ENCODE assay signal across 8 cellular contexts in the genomic region with DNA sequence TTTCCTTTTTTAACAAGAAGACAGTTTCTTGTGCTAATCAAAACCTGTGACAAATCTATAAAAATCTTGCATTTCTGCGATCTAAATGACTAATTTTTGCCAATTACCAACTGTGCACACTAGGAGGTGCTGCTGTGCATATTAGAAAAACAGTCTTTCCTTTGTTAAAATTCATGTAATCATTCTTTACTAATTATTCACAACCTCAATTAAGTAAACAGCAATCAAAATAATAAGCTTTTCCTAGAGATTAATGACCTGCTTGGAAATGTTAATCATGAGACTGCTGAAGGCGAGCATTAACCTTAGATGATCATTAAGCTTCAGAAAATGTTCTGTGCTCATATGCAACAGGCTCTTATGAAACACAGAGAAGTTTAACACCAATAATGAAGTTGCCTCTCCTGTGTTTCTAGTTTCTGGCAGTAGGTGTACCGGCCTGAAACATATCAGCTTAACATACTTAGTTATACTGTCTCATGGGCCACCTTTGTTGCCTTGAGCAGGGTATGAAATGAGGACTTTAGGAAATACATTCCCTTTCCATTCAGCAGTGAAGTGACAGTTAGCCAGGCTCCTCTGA. TPM values are rescaled to one million over a fixed set of nuclear protein-coding genes. Genes with fewer than 3 reads are reported as not detected.
DNase-seq lines count a peak whose midpoint lies in the region; ATAC-seq, FAIRE-seq and TF ChIP-seq lines count a peak whose summit lies in the region.

No MANE protein-coding gene starts in this region.

- H3K36me3 Mint-ChIP-seq in CD4-positive, CD25-positive, alpha-beta regulatory T cell: peaks cover under 1% of the 10 kb centered on the region

- H3K4me3 Mint-ChIP-seq in CD4-positive, CD25-positive, alpha-beta regulatory T cell: no peak overlapping the region

- ATAC-seq in CD4-positive, CD25-positive, alpha-beta regulatory T cell (ENCODE audit: low read depth in 2 of 2): peak in 1 of 2 donors; percentile 37
- peak; percentile 36; the same call in 1 of the 3 replicates for ATAC-seq in RWPE2 (ENCODE audit: low read depth)
- no peak for ATAC-seq in GM19328 (IDR thresholded peaks at IDR 0.05; ENCODE audit: unreplicated experiment)
- no peak for ATAC-seq in HG03521 (IDR thresholded peaks at IDR 0.05; ENCODE audit: unreplicated experiment)

- no peaks in the 10 kb centered on the region for H3K27me3 ChIP-seq in CD4-positive, CD25-positive, alpha-beta regulatory T cell (ENCODE audit: control insufficient read depth, insufficient read depth, low read length)
- H3K27me3 ChIP-seq in RWPE2 (ENCODE audit: insufficient read depth, poor library complexity, severe bottlenecking) (no peaks in the 10 kb centered on the region), muscle layer of colon (ENCODE audit: control insufficient read depth in 1 of 2, insufficient read depth in 2 of 2, low read length in 2 of 2) (no peaks in the 10 kb centered on the region)

- H3K9me3 Mint-ChIP-seq in CD4-positive, CD25-positive, alpha-beta regulatory T cell: no peaks in the 10 kb centered on the region

- peak in 2 of 3 donors; percentile 36 to 57 for DNase-seq in CD4-positive, CD25-positive, alpha-beta regulatory T cell
- DNase-seq in GM19239 (ENCODE audit: insufficient read length, low spot score) (no peak), RWPE2 (ENCODE audit: low spot score) (no peak), dedifferentiated amniotic fluid mesenchymal stem cell (ENCODE audit: extremely low spot score) (peak; percentile 30), NCI-H524 treated with DMSO at 0.1 percent for 48 hours (lab: John Stamatoyannopoulos, UW) (no peak)

- no peak overlapping the region for H3K4me3 ChIP-seq in CD4-positive, CD25-positive, alpha-beta regulatory T cell (ENCODE audit: low read depth, low read length)
- H3K4me3 ChIP-seq in RWPE2 (ENCODE audit: severe bottlenecking) (no peak overlapping the region), muscle layer of colon (ENCODE audit: low read depth in 1 of 2, low read length in 2 of 2) (no peak overlapping the region)

- H3K27ac ChIP-seq in CD4-positive, CD25-positive, alpha-beta regulatory T cell (ENCODE audit: insufficient read depth, low read length, poor library complexity, severe bottlenecking): no peak overlapping the region
- no peak overlapping the region for H3K27ac ChIP-seq in RWPE2 (ENCODE audit: poor library complexity, severe bottlenecking)
- no peak overlapping the region for H3K27ac ChIP-seq in muscle layer of colon (ENCODE audit: low read depth, low read length)

- no peaks in the 10 kb centered on the region for H3K9me3 ChIP-seq in CD4-positive, CD25-positive, alpha-beta regulatory T cell (ENCODE audit: control insufficient read depth in 2 of 2, low read length in 2 of 2)
- H3K9me3 ChIP-seq in RWPE2 (ENCODE audit: severe bottlenecking): no peaks in the 10 kb centered on the region
- no peaks in the 10 kb centered on the region for H3K9me3 ChIP-seq in muscle layer of colon (ENCODE audit: low read length)

- H3K27me3 Mint-ChIP-seq in CD4-positive, CD25-positive, alpha-beta regulatory T cell: no peaks in the 10 kb centered on the region

- H3K4me1 Mint-ChIP-seq in CD4-positive, CD25-positive, alpha-beta regulatory T cell: peaks cover 0 to 3% (median 2%) of the 10 kb centered on the region in 4 donors

- H3K4me1 ChIP-seq in CD4-positive, CD25-positive, alpha-beta regulatory T cell (ENCODE audit: control insufficient read depth, insufficient read depth, low read length, poor library complexity, severe bottlenecking): peaks cover 3% of the 10 kb centered on the region
- H3K4me1 ChIP-seq in RWPE2 (ENCODE audit: insufficient read depth, poor library complexity, severe bottlenecking) (peaks cover 8% of the 10 kb centered on the region), muscle layer of colon (ENCODE audit: insufficient read depth, low read length) (peaks cover 15% of the 10 kb centered on the region)

- H3K36me3 ChIP-seq in CD4-positive, CD25-positive, alpha-beta regulatory T cell (ENCODE audit: control insufficient read depth, insufficient read depth, low read length): no peaks in the 10 kb centered on the region
- no peaks in the 10 kb centered on the region for H3K36me3 ChIP-seq in RWPE2 (ENCODE audit: low read depth)
- H3K36me3 ChIP-seq in muscle layer of colon (ENCODE audit: insufficient read depth, low read length): no peaks in the 10 kb centered on the region

- peak; percentile 99 for TF ChIP-seq CTCF in RWPE2 (IDR thresholded peaks at IDR 0.05; ENCODE audit: poor library complexity, severe bottlenecking)

- H3K27ac Mint-ChIP-seq in CD4-positive, CD25-positive, alpha-beta regulatory T cell: no peak overlapping the region

- peak overlapping the region; percentile 47 for H3K9ac ChIP-seq in muscle layer of colon (ENCODE audit: low read length)

- peak; percentile 76 for FAIRE-seq in GM19239 (lab: Jason Lieb, UNC)

RNA-seq across cellular contexts. Expression of gene RFESD, which starts 17.7 kb away (rescaled TPM):
- 2.2 TPM for total RNA-seq in CD4-positive, CD25-positive, alpha-beta regulatory T cell
- polyA plus RNA-seq in CD4-positive, CD25-positive, alpha-beta regulatory T cell: 10 to 100 TPM in 3 of 4 donors, 1 to 10 TPM in 1; 5.1 to 12.1 (median 10.1) TPM

RNA-seq across cellular contexts. Expression of gene SPATA9, which starts 18.5 kb away (rescaled TPM):
- total RNA-seq in CD4-positive, CD25-positive, alpha-beta regulatory T cell: not detected
- under 1 TPM in 1 of 4 donors, not detected in 3; 0.28 TPM for polyA plus RNA-seq in CD4-positive, CD25-positive, alpha-beta regulatory T cell

RNA-seq across cellular contexts. Expression of gene GPR150, which starts 44.4 kb away (rescaled TPM):
- total RNA-seq in CD4-positive, CD25-positive, alpha-beta regulatory T cell: 0.37 TPM
- polyA plus RNA-seq in CD4-positive, CD25-positive, alpha-beta regulatory T cell: under 1 TPM; 0.19 to 0.77 (median 0.65) TPM

Comparison
In these comparisons a context has a peak if more than half of its experiments do, and no peak if none do; other contexts are left out.
1. DNase-seq: peak in CD4-positive, CD25-positive, alpha-beta regulatory T cell (2 of 3) and dedifferentiated amniotic fluid mesenchymal stem cell (single experiment); none in GM19239 (single experiment), RWPE2 (single experiment) and NCI-H524 treated with DMSO at 0.1 percent for 48 hours (single experiment).